12 cellular contexts compared by ENCODE assay signal in the genomic region with DNA sequence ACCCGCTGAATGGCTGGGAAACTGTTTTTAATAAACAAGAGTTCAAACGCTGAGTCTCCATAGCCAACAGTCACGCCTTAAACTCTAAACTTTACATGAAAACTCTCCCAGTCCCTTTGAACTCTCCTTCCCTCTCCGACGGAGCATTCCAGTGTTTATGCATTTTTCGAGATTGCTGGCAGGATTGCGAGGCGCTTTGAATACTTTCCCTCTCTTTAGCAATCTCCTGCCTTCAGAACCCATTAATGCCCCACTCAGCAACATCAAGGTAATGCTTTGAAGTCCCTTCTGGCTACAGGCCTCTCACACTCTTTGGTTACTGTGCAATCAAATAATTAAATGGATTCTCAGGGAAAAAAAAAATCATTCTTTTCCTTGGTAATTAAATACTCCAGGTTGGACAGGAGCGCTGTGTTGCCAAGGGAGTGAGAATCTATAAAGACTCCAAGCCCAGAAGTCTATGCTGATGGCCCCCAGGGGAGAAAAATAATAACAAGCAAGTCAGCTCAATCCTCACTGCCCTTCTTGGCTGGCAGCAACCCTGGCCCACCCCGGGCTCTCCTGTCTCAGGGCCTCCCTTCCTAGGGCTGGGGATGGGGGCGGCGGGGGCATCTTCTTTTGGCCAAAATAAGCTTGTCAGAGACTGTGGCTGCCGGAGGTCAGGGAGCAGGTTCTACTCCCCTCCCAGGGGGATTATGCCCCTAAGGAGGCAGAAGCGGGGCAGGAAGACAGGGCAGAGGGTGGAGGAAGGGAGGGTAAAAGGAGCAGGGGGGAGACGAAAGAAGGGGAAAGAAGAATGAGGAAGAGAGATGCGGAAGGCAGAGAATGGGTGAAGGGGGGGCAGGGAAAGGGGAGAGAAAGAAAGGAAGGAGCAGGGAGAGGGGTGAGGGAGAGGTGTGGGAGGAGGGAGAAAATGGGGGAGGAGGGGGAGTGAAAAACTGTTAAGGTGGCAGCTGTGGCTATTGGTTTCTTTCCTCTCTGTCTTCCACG. TPM values are rescaled to one million over a fixed set of nuclear protein-coding genes. Genes with fewer than 3 reads are reported as not detected.
DNase-seq lines count a peak whose midpoint lies in the region; ATAC-seq and TF ChIP-seq lines count a peak whose summit lies in the region.
"Had no signal": no experiment of that assay in that cellular context is flagged by ENCODE, and none has a peak within 500 bp of the region (broad histone marks: within the 10 kb centered on the region; RNA-seq: fewer than 3 reads in every experiment).

No MANE protein-coding gene starts in this region.

- POLR2A ChIA-PET in IMR-90 (lab: Charles Lee; ENCODE audit: unreplicated experiment) = no interaction called here
- POLR2A ChIA-PET in CD8-positive, alpha-beta memory T cell (lab: Charles Lee) = no interaction called here

- H3K23ac ChIP-seq in IMR-90 (ENCODE audit: low read depth, low read length) = no peak overlapping the region

- no peak overlapping the region for H3K18ac ChIP-seq in IMR-90 (ENCODE audit: low read depth, low read length)

- no peak overlapping the region for H2BK20ac ChIP-seq in IMR-90 (ENCODE audit: low read depth, low read length)

- no peak overlapping the region for H2BK120ac ChIP-seq in IMR-90 (ENCODE audit: low read depth, low read length)

- no peak overlapping the region for H3K27ac ChIP-seq in IMR-90 (ENCODE audit: insufficient read depth, low read length)
- H3K27ac ChIP-seq in mesodermal cell (ENCODE audit: low read depth, low read length, severe bottlenecking) = peak overlapping the region; percentile 67
- no peak overlapping the region for H3K27ac ChIP-seq in CD8-positive, alpha-beta memory T cell (ENCODE audit: low read depth, low read length)
- H3K27ac ChIP-seq: Peyer's patch, VCaP had no signal

- H4K8ac ChIP-seq in IMR-90 (ENCODE audit: low read depth in 2 of 2, low read length in 2 of 2) = no peak overlapping the region

- ATAC-seq in IMR-90 (ENCODE audit: low read depth) = peak; percentile 91
- ATAC-seq in HG03342 (IDR thresholded peaks at IDR 0.05; ENCODE audit: unreplicated experiment) = no peak

- TF ChIP-seq RAD21 in IMR-90 (IDR thresholded peaks at IDR 0.05; ENCODE audit: low read length) = no peak

- H2AK9ac ChIP-seq in IMR-90 (replicated peaks; ENCODE audit: low read depth, low read length, poor library complexity) = no peak overlapping the region

- no peak overlapping the region for H2BK5ac ChIP-seq in IMR-90 (ENCODE audit: low read depth, low read length, poor library complexity, severe bottlenecking)

- H3K36me3 Mint-ChIP-seq in osteocyte (ENCODE audit: unreplicated experiment) = no peaks in the 10 kb centered on the region
- peaks cover 0 to 4% (median 2%) of the 10 kb centered on the region in 3 donors for H3K36me3 Mint-ChIP-seq in CD8-positive, alpha-beta memory T cell
- H3K36me3 Mint-ChIP-seq: CD14-positive monocyte had no signal

- TF ChIP-seq POLR2A in IMR-90 (IDR thresholded peaks at IDR 0.05; ENCODE audit: low read depth, low read length) = no peak

- H2BK15ac ChIP-seq in IMR-90 (ENCODE audit: low read depth, low read length) = no peak overlapping the region

- H3K27me3 ChIP-seq in IMR-90 (ENCODE audit: control insufficient read depth, insufficient read depth, low read length) = peaks cover 12% of the 10 kb centered on the region
- H3K27me3 ChIP-seq in CD8-positive, alpha-beta memory T cell (ENCODE audit: insufficient read depth, low read length, poor library complexity, severe bottlenecking) = no peaks in the 10 kb centered on the region
- H3K27me3 ChIP-seq: Peyer's patch had no signal

- CTCF ChIA-PET in IMR-90 (lab: Yijun Ruan, JAX) = interaction anchor here (0.6 kb wide), 1 partner anchor 77 kb away, joined by 3 read pairs; no protein-coding TSS in a partner anchor
- CTCF ChIA-PET in CD8-positive, alpha-beta memory T cell (lab: Charles Lee) = no interaction called here

- H2AK5ac ChIP-seq in IMR-90 (ENCODE audit: low read depth, low read length) = peak overlapping the region; percentile 9; the same call in 1 of the 2 replicates

- intact Hi-C loops in IMR-90 (cut with micrococcal nuclease) = no loop called here

- H3K4me3 ChIP-seq in AG10803 (ENCODE audit: low read length) (no peak overlapping the region), IMR-90 (ENCODE audit: insufficient read depth, low read depth, low read length) (no peak overlapping the region), choroid plexus epithelial cell (ENCODE audit: low read depth, low read length) (no peak overlapping the region), mesodermal cell (ENCODE audit: extremely low read depth, insufficient read depth, low read length, poor library complexity, severe bottlenecking) (no peak overlapping the region)
- no peak overlapping the region for H3K4me3 ChIP-seq in CD8-positive, alpha-beta memory T cell (ENCODE audit: low read length)
- H3K4me3 ChIP-seq: Peyer's patch had no signal

- no peaks in the 10 kb centered on the region for H3K79me1 ChIP-seq in IMR-90 (ENCODE audit: low read depth in 1 of 2, low read length in 2 of 2)

- peaks cover 8% of the 10 kb centered on the region for H3K4me1 Mint-ChIP-seq in osteocyte (ENCODE audit: unreplicated experiment)
- peaks cover 7 to 20% (median 13%) of the 10 kb centered on the region in 3 donors for H3K4me1 Mint-ChIP-seq in CD8-positive, alpha-beta memory T cell
- H3K4me1 Mint-ChIP-seq: CD14-positive monocyte had no signal

- no peak overlapping the region for H3K9ac ChIP-seq in IMR-90 (ENCODE audit: low read depth, low read length)

- DNase-seq in AG10803 (ENCODE audit: low read depth) = peak; percentile 88
- peak; percentile 66 for DNase-seq in IMR-90
- DNase-seq in choroid plexus epithelial cell (ENCODE audit: low read depth) = peak; percentile 48
- DNase-seq in osteocyte (ENCODE audit: extremely low spot score, unreplicated experiment) = no peak
- DNase-seq in CD8-positive, alpha-beta memory T cell = no peak
- no peak for DNase-seq in stimulated activated CD4-positive, alpha-beta T cell treated with anti-CD3 and anti-CD28 coated beads, Interleukin-12 subunit alpha, Interleukin-12 subunit beta, amount 100 ng/mL, for 4 hours
- DNase-seq: activated effector memory CD4-positive, alpha-beta T cell treated with anti-CD3 and anti-CD28 coated beads, Interleukin-2, amount 50 U/mL, for 16 hours had no signal

- H3K14ac ChIP-seq in IMR-90 (replicated peaks; ENCODE audit: low read depth, low read length) = no peak overlapping the region

- H3K9me3 ChIP-seq in IMR-90 (ENCODE audit: control insufficient read depth, insufficient read depth, low read length) (peaks cover 2% of the 10 kb centered on the region; the same call in 1 of the 2 replicates), mesodermal cell (ENCODE audit: control insufficient read depth, low read length) (no peaks in the 10 kb centered on the region)
- no peaks in the 10 kb centered on the region for H3K9me3 ChIP-seq in CD8-positive, alpha-beta memory T cell (ENCODE audit: low read length)
- H3K9me3 ChIP-seq: Peyer's patch had no signal

- no peaks in the 10 kb centered on the region for H4K20me1 ChIP-seq in IMR-90 (ENCODE audit: insufficient read depth, low read length)

- dilution Hi-C loops in IMR-90 (cut with HindIII; ENCODE audit: low sequenced_read_pairs, unreplicated experiment) = no loop called here

- peaks cover 2% of the 10 kb centered on the region; the same call in 1 of the 2 replicates for H3K9me1 ChIP-seq in IMR-90 (ENCODE audit: insufficient read depth, low read length)

- BruUV-seq in IMR-90 (replicated peaks; lab: Mats Ljungman, UMichigan) = no TSS peak

- H3K36me3 ChIP-seq in IMR-90 (ENCODE audit: control insufficient read depth, insufficient read depth, low read length) (no peaks in the 10 kb centered on the region), mesodermal cell (ENCODE audit: control insufficient read depth, insufficient read depth, low read length) (no peaks in the 10 kb centered on the region)
- H3K36me3 ChIP-seq in CD8-positive, alpha-beta memory T cell (ENCODE audit: insufficient read depth, low read length) = no peaks in the 10 kb centered on the region
- H3K36me3 ChIP-seq: Peyer's patch had no signal

- H3K4me2 ChIP-seq in IMR-90 (ENCODE audit: low read depth, low read length) = no peak overlapping the region

- no peak overlapping the region for H3K56ac ChIP-seq in IMR-90 (ENCODE audit: extremely low read depth, insufficient read depth, low read length)

- 49% methylated on average over 5 of the region's 17 CpGs; no CpG with 5 or more reads in 1 of the 2 experiments for WGBS in IMR-90 (ENCODE audit: extremely low coverage in 2 of 2, insufficient read length in 1 of 2), 2 experiments
- 20 to 29% methylated on average over 13 of the region's 17 CpGs for WGBS in mesodermal cell (ENCODE audit: insufficient coverage in 2 of 2), 2 experiments

- H4K91ac ChIP-seq in IMR-90 (ENCODE audit: insufficient read depth, low read depth, low read length) = no peak overlapping the region

- H3K4me1 ChIP-seq in IMR-90 (ENCODE audit: control insufficient read depth, insufficient read depth, low read length) (peaks cover 6% of the 10 kb centered on the region; the same call in 1 of the 2 replicates), mesodermal cell (ENCODE audit: control insufficient read depth, insufficient read depth, low read length, poor library complexity, severe bottlenecking) (peaks cover 19% of the 10 kb centered on the region)
- H3K4me1 ChIP-seq in CD8-positive, alpha-beta memory T cell (ENCODE audit: insufficient read depth, low read length) = no peaks in the 10 kb centered on the region
- H3K4me1 ChIP-seq: Peyer's patch had no signal

- no peak for TF ChIP-seq CTCF in AG10803 (conservative IDR thresholded peaks at IDR 0.05; ENCODE audit: low read length)
- no peak for TF ChIP-seq CTCF in IMR-90 (conservative IDR thresholded peaks at IDR 0.05; ENCODE audit: low read depth, low read length)
- no peak for TF ChIP-seq CTCF in choroid plexus epithelial cell (conservative IDR thresholded peaks at IDR 0.05; ENCODE audit: low read depth, low read length)
- TF ChIP-seq CTCF in osteocyte (IDR thresholded peaks at IDR 0.05) = no peak

- no peaks in the 10 kb centered on the region for H3K9me3 Mint-ChIP-seq in osteocyte (ENCODE audit: unreplicated experiment)
- H3K9me3 Mint-ChIP-seq in CD8-positive, alpha-beta memory T cell = no peaks in the 10 kb centered on the region

- H3K4me3 Mint-ChIP-seq in osteocyte (ENCODE audit: unreplicated experiment) = no peak overlapping the region
- no peak overlapping the region for H3K4me3 Mint-ChIP-seq in CD8-positive, alpha-beta memory T cell
- H3K4me3 Mint-ChIP-seq: CD14-positive monocyte had no signal

- H3K27me3 Mint-ChIP-seq in osteocyte (ENCODE audit: unreplicated experiment) = peaks cover 9% of the 10 kb centered on the region
- H3K27me3 Mint-ChIP-seq in CD8-positive, alpha-beta memory T cell = peaks cover 5 to 7% of the 10 kb centered on the region in 2 donors

- H3K27ac Mint-ChIP-seq in osteocyte (ENCODE audit: unreplicated experiment) = no peak overlapping the region
- H3K27ac Mint-ChIP-seq in CD8-positive, alpha-beta memory T cell = no peak overlapping the region
- H3K27ac Mint-ChIP-seq: CD14-positive monocyte had no signal

- no peak overlapping the region for H2AFZ ChIP-seq in IMR-90 (replicated peaks; ENCODE audit: low read length, poor library complexity)

- in situ Hi-C loops in IMR-90 (cut with MboI; ENCODE audit: low sequenced_read_pairs) = no loop called here

- H4K5ac ChIP-seq in IMR-90 (ENCODE audit: low read depth, low read length) = no peak overlapping the region

- H3K4ac ChIP-seq in IMR-90 (ENCODE audit: low read depth, low read length) = no peak overlapping the region; the same call in 1 of the 2 replicates

RNA-seq across cellular contexts. Expression of a gene that starts 45.2 kb away (rescaled TPM):
- total RNA-seq in IMR-90 (2012; rRNA removed) = 1.8 and 1.9 TPM in 2 replicates
- 0.91 and 0.99 TPM in 2 replicates for polyA plus RNA-seq in IMR-90 (2012; rRNA removed)
- polyA plus RNA-seq in IMR-90 (2012; cell fraction: cytosol; rRNA removed) = 1.0 TPM in 2 replicates
- polyA plus RNA-seq in IMR-90 (2012; cell fraction: nucleus; rRNA removed; ENCODE audit: low replicate concordance) = 2.3 and 2.4 TPM in 2 replicates
- 32.4 TPM for polyA plus RNA-seq in mesodermal cell (2013, experiment 1 of 2)
- 26.7 TPM for polyA plus RNA-seq in mesodermal cell (2013, experiment 2 of 2)
- 16.6 and 17.0 TPM in 2 replicates for total RNA-seq in osteocyte
- 1 to 10 TPM; 3.8 TPM for total RNA-seq in CD8-positive, alpha-beta memory T cell
- polyA plus RNA-seq in CD8-positive, alpha-beta memory T cell = 3.6 TPM

Comparison
In these comparisons a context has a peak if more than half of its experiments do, and no peak if none do; other contexts are left out.
1. DNase-seq: peak in AG10803 (single experiment), IMR-90 (single experiment) and choroid plexus epithelial cell (single experiment); none in osteocyte (single experiment), CD8-positive, alpha-beta memory T cell (0 of 5) and stimulated activated CD4-positive, alpha-beta T cell treated with anti-CD3 and anti-CD28 coated beads, Interleukin-12 subunit alpha, Interleukin-12 subunit beta, amount 100 ng/mL, for 4 hours (single experiment).